ENCODE assay signal across 13 cellular contexts in the genomic region with DNA sequence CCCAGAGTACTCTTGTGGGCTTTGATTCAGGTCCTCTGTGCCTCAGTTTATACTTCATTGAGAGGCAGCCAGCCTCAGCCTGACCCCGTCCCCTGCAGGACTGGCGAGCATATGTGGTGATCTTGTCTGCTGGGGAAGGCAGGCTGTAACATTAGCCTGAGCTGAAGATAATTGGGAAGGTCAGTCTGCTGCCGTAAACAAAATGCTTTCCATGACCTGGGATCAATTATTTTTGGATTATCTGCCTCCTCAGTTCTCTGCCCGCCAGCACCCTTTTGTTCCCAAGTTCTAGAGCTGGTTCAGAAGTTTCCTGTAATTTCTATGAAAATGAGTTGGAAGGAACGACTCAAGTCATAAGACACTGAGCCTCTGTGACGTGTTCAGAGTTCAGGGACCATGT. TPM values are rescaled to one million over a fixed set of nuclear protein-coding genes. Genes with fewer than 3 reads are reported as not detected.
DNase-seq lines count a peak whose midpoint lies in the region; ATAC-seq and TF ChIP-seq lines count a peak whose summit lies in the region.
"Had no signal": no experiment of that assay in that cellular context is flagged by ENCODE, and none has a peak within 500 bp of the region (broad histone marks: within the 10 kb centered on the region; RNA-seq: fewer than 3 reads in every experiment).

No MANE protein-coding gene starts in this region.

- H3K4me3 ChIP-seq in NB4 (ENCODE audit: low read depth, low read length): peak overlapping the region; percentile 32
- H3K4me3 ChIP-seq: gastroesophageal sphincter, spleen, tibial nerve had no signal

- ATAC-seq in activated CD4-positive, alpha-beta T cell treated with anti-CD3 and anti-CD28 coated beads for 36 hours: no peak
- no peak for ATAC-seq in effector memory CD8-positive, alpha-beta T cell (replicated peaks)
- ATAC-seq: gastroesophageal sphincter had no signal

- peak overlapping the region; percentile 92 for H3K4me3 Mint-ChIP-seq in activated CD4-positive, alpha-beta T cell treated with anti-CD3 and anti-CD28 coated beads for 36 hours
- H3K4me3 Mint-ChIP-seq in effector memory CD8-positive, alpha-beta T cell: peak overlapping the region; percentile 96 to 97

- peaks cover 63% of the 10 kb centered on the region for H3K4me1 Mint-ChIP-seq in activated CD4-positive, alpha-beta T cell treated with anti-CD3 and anti-CD28 coated beads for 36 hours
- peaks cover 61 to 62% of the 10 kb centered on the region in 2 donors for H3K4me1 Mint-ChIP-seq in effector memory CD8-positive, alpha-beta T cell (ENCODE audit: low read depth in 2 of 2)

- H3K9me3 Mint-ChIP-seq in activated CD4-positive, alpha-beta T cell treated with anti-CD3 and anti-CD28 coated beads for 36 hours (ENCODE audit: low read depth): no peaks in the 10 kb centered on the region
- H3K9me3 Mint-ChIP-seq in effector memory CD8-positive, alpha-beta T cell: no peaks in the 10 kb centered on the region

- intact Hi-C loops in activated CD4-positive, alpha-beta T cell treated with anti-CD3 and anti-CD28 coated beads for 36 hours (cut with DNase I, micrococcal nuclease): no loop called here

- POLR2A ChIA-PET in activated CD4-positive, alpha-beta T cell treated with anti-CD3 and anti-CD28 coated beads for 36 hours (lab: Charles Lee): interaction anchor here (0.7 kb wide), 1 partner anchor 19 kb away, joined by 4 read pairs; no protein-coding TSS in a partner anchor

- TF ChIP-seq CTCF in NB4 (IDR thresholded peaks at IDR 0.05; ENCODE audit: low read depth, low read length) (no peak), GM20000 (IDR thresholded peaks at IDR 0.05; ENCODE audit: extremely low read depth, missing control alignments) (no peak)

- CTCF ChIA-PET in activated CD4-positive, alpha-beta T cell treated with anti-CD3 and anti-CD28 coated beads for 36 hours (lab: Charles Lee): no interaction called here

- peak overlapping the region; percentile 99 for H3K27ac Mint-ChIP-seq in activated CD4-positive, alpha-beta T cell treated with anti-CD3 and anti-CD28 coated beads for 36 hours
- peak overlapping the region; percentile 97 to 98 for H3K27ac Mint-ChIP-seq in effector memory CD8-positive, alpha-beta T cell

- no peak for TF ChIP-seq POLR2A in NB4 (IDR thresholded peaks at IDR 0.05; ENCODE audit: extremely low read depth, insufficient read length)

- peaks cover 50% of the 10 kb centered on the region for H3K36me3 Mint-ChIP-seq in activated CD4-positive, alpha-beta T cell treated with anti-CD3 and anti-CD28 coated beads for 36 hours (ENCODE audit: low read depth)
- H3K36me3 Mint-ChIP-seq in effector memory CD8-positive, alpha-beta T cell (ENCODE audit: insufficient read depth): peaks cover 62% of the 10 kb centered on the region

- no peaks in the 10 kb centered on the region for H3K27me3 Mint-ChIP-seq in activated CD4-positive, alpha-beta T cell treated with anti-CD3 and anti-CD28 coated beads for 36 hours
- H3K27me3 Mint-ChIP-seq in effector memory CD8-positive, alpha-beta T cell: no peaks in the 10 kb centered on the region

- DNase-seq in activated CD4-positive, alpha-beta T cell treated with anti-CD3 and anti-CD28 coated beads for 36 hours: no peak
- DNase-seq in activated CD4-positive, alpha-beta T cell treated with anti-CD3 and anti-CD28 coated beads for 1 hour: no peak
- no peak for DNase-seq in NB4 (ENCODE audit: low read depth)
- DNase-seq in effector memory CD8-positive, alpha-beta T cell: no peak
- DNase-seq in retina: peak; percentile 9
- DNase-seq in SIG-M5 treated with dmso at 0.1 percent for 504 hours (lab: John Stamatoyannopoulos, UW; ENCODE audit: unreplicated experiment): no peak
- no peak for DNase-seq in NCI-H1436 (lab: John Stamatoyannopoulos, UW)
- DNase-seq in GM20000 (ENCODE audit: low spot score): no peak
- DNase-seq: effector CD4-positive, alpha-beta T cell; OCI-M1; spleen had no signal

RNA-seq across cellular contexts. Expression of a gene that starts 4.5 kb away (rescaled TPM):
- 10 to 100 TPM; 29.4 to 35.9 TPM for total RNA-seq in activated CD4-positive, alpha-beta T cell treated with anti-CD3 and anti-CD28 coated beads for 36 hours

RNA-seq across cellular contexts. Expression of a gene that starts 38.7 kb away (rescaled TPM):
- 1 to 10 TPM; 2.0 to 2.6 TPM for total RNA-seq in activated CD4-positive, alpha-beta T cell treated with anti-CD3 and anti-CD28 coated beads for 36 hours

RNA-seq across cellular contexts. Expression of a gene that starts 50.0 kb away (rescaled TPM):
- total RNA-seq in activated CD4-positive, alpha-beta T cell treated with anti-CD3 and anti-CD28 coated beads for 36 hours: 10 to 100 TPM; 39.2 to 48.7 TPM
